In the genomic region with DNA sequence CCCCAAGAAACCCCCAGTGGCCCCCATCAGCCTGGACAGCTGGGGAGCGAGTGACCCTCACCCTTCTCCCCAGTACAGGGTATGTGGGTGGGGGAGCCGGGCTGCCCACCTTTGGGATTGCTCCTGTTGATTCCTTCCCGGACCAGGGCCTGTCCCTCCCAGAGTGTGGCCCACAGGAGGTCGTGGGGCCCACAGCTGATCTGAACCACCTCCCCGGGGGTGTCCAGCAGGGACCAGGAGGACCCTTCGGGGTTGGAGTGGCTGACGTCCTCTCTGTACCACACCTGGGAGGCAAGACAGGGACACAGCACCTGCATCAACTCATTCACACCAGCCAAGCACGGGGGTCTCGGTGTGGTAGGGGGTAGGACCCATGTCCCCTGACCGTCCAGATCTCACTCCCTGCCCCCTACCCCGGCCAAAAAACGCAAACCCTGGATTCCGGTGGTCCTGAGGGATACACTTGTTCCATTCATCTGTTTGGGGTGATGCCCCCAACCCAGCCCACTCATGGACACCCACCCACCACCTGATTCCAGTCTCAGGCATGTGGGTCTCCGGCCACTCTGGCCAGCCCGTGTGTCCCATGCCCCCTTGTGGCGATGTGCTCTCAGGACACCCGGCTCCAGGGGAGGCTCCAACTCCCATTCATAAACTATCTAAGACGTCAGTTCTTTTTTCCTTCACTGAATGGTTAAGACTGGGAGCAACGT, we compare ENCODE assay signal across 8 cellular contexts. TPM values are rescaled to one million over a fixed set of nuclear protein-coding genes. Genes with fewer than 3 reads are reported as not detected.
DNase-seq lines count a peak whose midpoint lies in the region; ATAC-seq, FAIRE-seq and TF ChIP-seq lines count a peak whose summit lies in the region.

No MANE protein-coding gene starts in this region.

- no peaks in the 10 kb centered on the region for H3K9me2 ChIP-seq in hepatocyte (replicated peaks; ENCODE audit: insufficient read depth)

- ATAC-seq in activated naive CD4-positive, alpha-beta T cell treated with anti-CD3 and anti-CD28 coated beads, Interleukin-2, amount 50 U/mL, for 72 hours, result peak; percentile 37 to 54

- H3K4me3 ChIP-seq in hepatocyte, result no peak overlapping the region

- no peaks in the 10 kb centered on the region for H3K9me3 Mint-ChIP-seq in activated naive CD4-positive, alpha-beta T cell treated with anti-CD3 and anti-CD28 coated beads, Interleukin-2, amount 50 U/mL, for 72 hours

- peak; percentile 78 for FAIRE-seq in GM12891 (lab: Jason Lieb, UNC)

- no peaks in the 10 kb centered on the region for H3K36me3 ChIP-seq in hepatocyte (replicated peaks; ENCODE audit: insufficient read depth, low read depth)

- H3K36me3 Mint-ChIP-seq in activated naive CD4-positive, alpha-beta T cell treated with anti-CD3 and anti-CD28 coated beads, Interleukin-2, amount 50 U/mL, for 72 hours, result peaks cover 0 to 5% of the 10 kb centered on the region in 2 donors

- no peaks in the 10 kb centered on the region for H3K4me1 ChIP-seq in hepatocyte (ENCODE audit: insufficient read depth)

- H2AFZ ChIP-seq in hepatocyte, result no peak overlapping the region

- H4K20me1 ChIP-seq in hepatocyte (ENCODE audit: insufficient read depth, poor library complexity, severe bottlenecking), result no peaks in the 10 kb centered on the region

- no peak overlapping the region for H3K27ac ChIP-seq in hepatocyte

- 71% methylated on average over 19 of the region's 19 CpGs for WGBS in hepatocyte (ENCODE audit: low lambda C conversion rate, missing lambda C conversion rate)

- H3K79me2 ChIP-seq in hepatocyte, result no peaks in the 10 kb centered on the region

- H3K9me3 ChIP-seq in hepatocyte (ENCODE audit: low read depth), result no peaks in the 10 kb centered on the region

- H3K4me2 ChIP-seq in hepatocyte, result no peak overlapping the region

- peak overlapping the region in 1 of 2 donors; percentile 22 for H3K27ac Mint-ChIP-seq in activated naive CD4-positive, alpha-beta T cell treated with anti-CD3 and anti-CD28 coated beads, Interleukin-2, amount 50 U/mL, for 72 hours

- TF ChIP-seq POLR2A in GM12891 (IDR thresholded peaks at IDR 0.05; ENCODE audit: low read depth, low read length), result no peak

- TF ChIP-seq CTCF in LNCAP (IDR thresholded peaks at IDR 0.05), result peak; percentile 88
- TF ChIP-seq CTCF in hepatocyte (IDR thresholded peaks at IDR 0.05; ENCODE audit: poor library complexity), result peak; percentile 63

- no peaks in the 10 kb centered on the region for H3K27me3 ChIP-seq in hepatocyte

- DNase-seq in AG20443 (ENCODE audit: low spot score), result peak; percentile 85
- DNase-seq in GM12891 (ENCODE audit: insufficient read length, low spot score), result peak; percentile 84
- peak in 1 of 2 donors; percentile 42 for DNase-seq in activated naive CD4-positive, alpha-beta T cell treated with anti-CD3 and anti-CD28 coated beads, Interleukin-2, amount 50 U/mL, for 72 hours (ENCODE audit: low spot score in 2 of 2)
- DNase-seq in hepatocyte (ENCODE audit: low spot score), result peak; percentile 59
- peak; percentile 27 for DNase-seq in stimulated activated CD4-positive, alpha-beta T cell treated with anti-CD3 and anti-CD28 coated beads, Interleukin-4, amount 100 ng/mL, for 24 hours
- no peak for DNase-seq in amniotic stem cell (lab: John Stamatoyannopoulos, UW)
- no peak for DNase-seq in T-helper 1 cell

TF ChIP-seq in GM12891, 5 proteins besides CTCF, POLR2A, EP300 and RAD21:
- TF ChIP-seq POLR2AphosphoS5 (IDR thresholded peaks at IDR 0.05; ENCODE audit: low read depth, low read length) (no peak), PAX5 (IDR thresholded peaks at IDR 0.05; ENCODE audit: insufficient read depth, low read length, severe bottlenecking) (no peak), SPI1 (IDR thresholded peaks at IDR 0.05; ENCODE audit: low read depth, low read length) (no peak), TAF1 (IDR thresholded peaks at IDR 0.05; ENCODE audit: low read depth, low read length) (no peak), POU2F2 (IDR thresholded peaks at IDR 0.05; ENCODE audit: low read depth, low read length) (no peak)

RNA-seq across cellular contexts. Expression of gene TECPR1, which starts 10.9 kb away (rescaled TPM):
- polyA plus RNA-seq in GM12891 (2012; ENCODE audit: low read depth, missing spikeins), result 6.0 TPM
- total RNA-seq in activated naive CD4-positive, alpha-beta T cell treated with anti-CD3 and anti-CD28 coated beads, Interleukin-2, amount 50 U/mL, for 72 hours, result 10 to 100 TPM; 37.9 to 62.0 TPM
- total RNA-seq in hepatocyte, result 6.0 and 10.7 TPM in 2 replicates
- polyA plus RNA-seq in hepatocyte, result 9.8 and 11.3 TPM in 2 replicates

RNA-seq across cellular contexts. Expression of gene BHLHA15, which starts 29.9 kb away (rescaled TPM):
- polyA plus RNA-seq in GM12891 (2012; ENCODE audit: low read depth, missing spikeins), result 0.33 TPM
- total RNA-seq in activated naive CD4-positive, alpha-beta T cell treated with anti-CD3 and anti-CD28 coated beads, Interleukin-2, amount 50 U/mL, for 72 hours, result under 1 TPM in 1 of 2 donors, not detected in 1; 0.66 TPM
- total RNA-seq in hepatocyte, result 0.92 and 2.3 TPM in 2 replicates
- 0.39 TPM in 1 of 2 replicates, not detected in the other for polyA plus RNA-seq in hepatocyte

RNA-seq across cellular contexts. Expression of gene BRI3, which starts 40.4 kb away (rescaled TPM):
- 55.4 TPM for polyA plus RNA-seq in GM12891 (2012; ENCODE audit: low read depth, missing spikeins)
- total RNA-seq in activated naive CD4-positive, alpha-beta T cell treated with anti-CD3 and anti-CD28 coated beads, Interleukin-2, amount 50 U/mL, for 72 hours, result 10 to 100 TPM; 50.0 to 66.4 TPM
- 71.5 and 84.0 TPM in 2 replicates for total RNA-seq in hepatocyte
- 101 and 104 TPM in 2 replicates for polyA plus RNA-seq in hepatocyte

Comparison
In these comparisons a context has a peak if more than half of its experiments do, and no peak if none do; other contexts are left out.
1. DNase-seq: peak in AG20443 (single experiment), GM12891 (single experiment), hepatocyte (single experiment) and stimulated activated CD4-positive, alpha-beta T cell treated with anti-CD3 and anti-CD28 coated beads, Interleukin-4, amount 100 ng/mL, for 24 hours (single experiment); none in amniotic stem cell (single experiment) and T-helper 1 cell (0 of 5).